In the genomic region with DNA sequence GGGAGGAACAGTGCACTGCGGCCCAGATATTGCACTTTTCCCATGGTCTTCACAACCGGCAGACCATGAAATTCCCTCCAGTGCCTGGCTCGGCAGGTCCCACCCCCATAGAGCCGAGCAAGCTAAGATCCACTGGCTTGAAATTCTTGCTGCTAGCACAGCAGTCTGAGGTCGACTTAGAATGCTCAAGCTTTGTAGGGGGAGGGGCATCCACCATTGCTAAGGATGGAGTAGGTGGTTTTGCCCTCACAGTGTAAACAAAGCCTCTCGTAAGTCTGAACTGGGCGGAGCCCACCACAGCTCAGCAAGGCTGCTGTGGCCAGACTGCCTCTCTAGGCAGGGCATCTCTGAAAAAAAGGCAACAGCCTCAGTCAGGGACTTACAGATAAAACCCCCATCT, we compare ENCODE assay signal across 11 cellular contexts.
DNase-seq lines count a peak whose midpoint lies in the region; ATAC-seq and TF ChIP-seq lines count a peak whose summit lies in the region.
"Had no signal": no experiment of that assay in that cellular context is flagged by ENCODE, and none has a peak within 500 bp of the region (broad histone marks: within the 10 kb centered on the region; RNA-seq: fewer than 3 reads in every experiment).

No MANE protein-coding gene starts in this region.

- H3K4me3 ChIP-seq in astrocyte of the cerebellum (ENCODE audit: low read depth, low read length) (no peak overlapping the region), thyroid gland (replicated peaks in 1 of 3) (no peak overlapping the region)
- H3K4me3 ChIP-seq: pancreas had no signal

- H3K36me3 ChIP-seq in thyroid gland = no peaks in the 10 kb centered on the region
- H3K36me3 ChIP-seq: pancreas had no signal

- H3K27me3 ChIP-seq in thyroid gland = no peaks in the 10 kb centered on the region
- H3K27me3 ChIP-seq: pancreas had no signal

- intact Hi-C loops in thyroid gland (cut with DNase I) = no loop called here

- in situ Hi-C loops in astrocyte of the cerebellum (cut with HindIII; ENCODE audit: low sequenced_read_pairs) = no loop called here

- peak overlapping the region in 1 of 3 donors; percentile 48 for H3K27ac ChIP-seq in thyroid gland
- H3K27ac ChIP-seq: pancreas had no signal

- TF ChIP-seq CTCF in astrocyte of the cerebellum (IDR thresholded peaks at IDR 0.05; ENCODE audit: low read depth, low read length, missing control alignments) = no peak
- no peak for TF ChIP-seq CTCF in thyroid gland (IDR thresholded peaks at IDR 0.05)

- no peaks in the 10 kb centered on the region for H3K9me3 ChIP-seq in thyroid gland
- H3K9me3 ChIP-seq: pancreas had no signal

- no peak for ATAC-seq in HG03521 (IDR thresholded peaks at IDR 0.05; ENCODE audit: unreplicated experiment)

- peaks cover 20 to 32% of the 10 kb centered on the region in 2 donors for H3K4me1 ChIP-seq in thyroid gland
- H3K4me1 ChIP-seq: pancreas had no signal

- DNase-seq in NCI-H748 (lab: John Stamatoyannopoulos, UW; ENCODE audit: unreplicated experiment) (peak; percentile 18), NCI-H748 treated with DMSO at 0.1 percent for 48 hours (lab: John Stamatoyannopoulos, UW) (no peak), astrocyte of the cerebellum (ENCODE audit: low read depth) (peak; percentile 47), islet precursor cell (peak; percentile 80), thyroid gland (peak; percentile 70 to 75), nucleus accumbens (lab: John Stamatoyannopoulos, UW) (no peak), GDM1 (lab: John Stamatoyannopoulos, UW) (no peak)
- DNase-seq: left cardiac atrium, pancreas, trophoblast cell had no signal

- WGBS in thyroid gland, 2 donors = 20 to 43% methylated on average over 6 to 7 of the region's 7 CpGs

- no peak for TF ChIP-seq POLR2A in thyroid gland (IDR thresholded peaks at IDR 0.05)

Comparison
In these comparisons a context has a peak if more than half of its experiments do, and no peak if none do; other contexts are left out.
1. DNase-seq: peak in NCI-H748 (single experiment), astrocyte of the cerebellum (single experiment), islet precursor cell (single experiment) and thyroid gland (2 of 2); none in NCI-H748 treated with DMSO at 0.1 percent for 48 hours (single experiment), nucleus accumbens (0 of 56) and GDM1 (single experiment).